In the genomic region with DNA sequence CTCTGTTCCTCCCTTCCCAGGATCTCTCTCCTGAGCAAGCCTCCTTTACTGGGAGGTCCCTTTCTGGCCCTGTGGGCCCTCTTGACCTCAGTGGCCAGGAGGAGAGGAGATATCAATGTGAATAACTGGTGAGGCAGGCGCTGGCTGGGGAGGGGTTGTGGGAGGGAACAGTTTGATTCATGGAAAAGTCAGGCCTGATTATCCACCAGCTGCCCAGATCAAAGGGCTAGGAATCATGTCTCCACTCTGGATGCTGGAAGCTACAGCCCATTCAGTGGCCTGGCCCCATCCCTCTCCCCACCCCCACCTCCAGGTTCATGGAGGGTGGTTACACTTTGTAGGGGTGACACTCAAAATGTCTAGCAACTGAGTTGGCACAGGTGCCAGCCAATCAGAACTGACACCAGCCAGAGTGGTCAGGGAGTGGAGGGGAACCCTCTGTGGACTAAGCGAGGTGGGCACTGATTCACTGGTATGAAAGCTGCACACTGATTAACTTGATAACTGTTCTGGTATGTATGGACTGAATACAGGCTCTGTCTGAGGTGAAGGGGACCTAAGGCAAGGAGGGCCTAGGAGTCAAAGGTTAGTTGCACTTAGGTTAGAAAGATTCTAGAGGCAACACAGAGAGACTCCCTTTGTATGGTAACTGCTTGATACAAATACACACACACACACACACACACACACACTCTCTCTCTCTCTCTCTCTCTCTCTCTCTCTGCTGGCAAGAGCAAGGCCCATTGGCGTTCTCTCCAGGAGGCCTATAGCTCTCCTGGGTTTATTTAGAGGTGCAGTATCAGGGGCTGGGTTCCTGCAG, we compare ENCODE assay signal across 14 cellular contexts. TPM values are rescaled to one million over a fixed set of nuclear protein-coding genes. Genes with fewer than 3 reads are reported as not detected.
DNase-seq lines count a peak whose midpoint lies in the region; ATAC-seq and TF ChIP-seq lines count a peak whose summit lies in the region.
"Had no signal": no experiment of that assay in that cellular context is flagged by ENCODE, and none has a peak within 500 bp of the region (broad histone marks: within the 10 kb centered on the region; RNA-seq: fewer than 3 reads in every experiment).

No MANE protein-coding gene starts in this region.

- TF ChIP-seq CTCF in cardiac muscle cell (IDR thresholded peaks at IDR 0.05; ENCODE audit: low read depth, low read length) (no peak), WERI-Rb-1 (IDR thresholded peaks at IDR 0.05; ENCODE audit: low read depth, low read length) (no peak), nephron (IDR thresholded peaks at IDR 0.05; ENCODE audit: unreplicated experiment in 3 of 3) (no peak)

- H3K36me3 Mint-ChIP-seq in nephron (ENCODE audit: low read depth) = no peaks in the 10 kb centered on the region
- no peaks in the 10 kb centered on the region for H3K36me3 Mint-ChIP-seq in activated T-helper 2 cell treated with anti-CD3 and anti-CD28 coated beads, Interferon-gamma antibody, Interleukin-2, Interleukin-4, amounts not matched to agents 10 μg/mL and 5 μg/mL and 100 μg/mL, durations not matched to agents 14 hours and 24 hours and 36 hours (ENCODE audit: low read depth)

- ATAC-seq in Right ventricle myocardium superior (ENCODE audit: poor library complexity) (no peak), GM19395 (IDR thresholded peaks at IDR 0.05; ENCODE audit: unreplicated experiment) (no peak), GM21723 (IDR thresholded peaks at IDR 0.05; ENCODE audit: unreplicated experiment) (no peak)

- H3K36me3 ChIP-seq in cardiac muscle cell = no peaks in the 10 kb centered on the region
- no peaks in the 10 kb centered on the region for H3K36me3 ChIP-seq in WERI-Rb-1

- H3K27me3 ChIP-seq in cardiac muscle cell (peaks cover 35% of the 10 kb centered on the region), WERI-Rb-1 (ENCODE audit: insufficient read depth, low read depth, severe bottlenecking) (no peaks in the 10 kb centered on the region)

- no peak overlapping the region for H3K4me3 Mint-ChIP-seq in nephron
- no peak overlapping the region for H3K4me3 Mint-ChIP-seq in activated T-helper 2 cell treated with anti-CD3 and anti-CD28 coated beads, Interferon-gamma antibody, Interleukin-2, Interleukin-4, amounts not matched to agents 10 μg/mL and 5 μg/mL and 100 μg/mL, durations not matched to agents 14 hours and 24 hours and 36 hours (ENCODE audit: low read depth)

- H3K27me3 Mint-ChIP-seq in nephron (ENCODE audit: low read depth) = peaks cover 32% of the 10 kb centered on the region
- H3K27me3 Mint-ChIP-seq in activated T-helper 2 cell treated with anti-CD3 and anti-CD28 coated beads, Interferon-gamma antibody, Interleukin-2, Interleukin-4, amounts not matched to agents 10 μg/mL and 5 μg/mL and 100 μg/mL, durations not matched to agents 14 hours and 24 hours and 36 hours (ENCODE audit: low read depth) = peaks cover 44% of the 10 kb centered on the region

- no peaks in the 10 kb centered on the region for H3K9me3 Mint-ChIP-seq in nephron
- no peaks in the 10 kb centered on the region for H3K9me3 Mint-ChIP-seq in activated T-helper 2 cell treated with anti-CD3 and anti-CD28 coated beads, Interferon-gamma antibody, Interleukin-2, Interleukin-4, amounts not matched to agents 10 μg/mL and 5 μg/mL and 100 μg/mL, durations not matched to agents 14 hours and 24 hours and 36 hours

- peaks cover 18% of the 10 kb centered on the region for H3K4me1 ChIP-seq in cardiac muscle cell (ENCODE audit: low read depth)

- H3K4me3 ChIP-seq in cardiac muscle cell (no peak overlapping the region), WERI-Rb-1 (ENCODE audit: low read depth, low read length) (no peak overlapping the region)

- peak overlapping the region; percentile 76 for H3K27ac ChIP-seq in cardiac muscle cell
- H3K27ac ChIP-seq in WERI-Rb-1 = no peak overlapping the region

- H3K4me1 Mint-ChIP-seq in nephron = peaks cover 17% of the 10 kb centered on the region
- H3K4me1 Mint-ChIP-seq in activated T-helper 2 cell treated with anti-CD3 and anti-CD28 coated beads, Interferon-gamma antibody, Interleukin-2, Interleukin-4, amounts not matched to agents 10 μg/mL and 5 μg/mL and 100 μg/mL, durations not matched to agents 14 hours and 24 hours and 36 hours (ENCODE audit: low read depth) = peaks cover 16% of the 10 kb centered on the region

- intact Hi-C loops in Right ventricle myocardium superior (cut with DNase I) = no loop called here
- intact Hi-C loops in activated T-helper 2 cell treated with anti-CD3 and anti-CD28 coated beads, Interferon-gamma antibody, Interleukin-2, Interleukin-4, amounts not matched to agents 10 μg/mL and 5 μg/mL and 100 μg/mL, durations not matched to agents 14 hours and 24 hours and 36 hours (cut with micrococcal nuclease) = no loop called here

- peak overlapping the region in 2 of 3 experiments; percentile 21 to 87 for H3K27ac Mint-ChIP-seq in nephron
- H3K27ac Mint-ChIP-seq in activated T-helper 2 cell treated with anti-CD3 and anti-CD28 coated beads, Interferon-gamma antibody, Interleukin-2, Interleukin-4, amounts not matched to agents 10 μg/mL and 5 μg/mL and 100 μg/mL, durations not matched to agents 14 hours and 24 hours and 36 hours = no peak overlapping the region

- DNase-seq in cardiac muscle cell (ENCODE audit: low read depth in 1 of 2, low spot score in 1 of 2) (peak in 1 of 2 donors; percentile 21), Right ventricle myocardium superior (no peak), WERI-Rb-1 (peak; percentile 36), NCI-H1930 (lab: John Stamatoyannopoulos, UW) (no peak)
- no peak for DNase-seq in activated T-helper 2 cell treated with anti-CD3 and anti-CD28 coated beads, Interferon-gamma antibody, Interleukin-2, Interleukin-4, amounts not matched to agents 10 μg/mL and 5 μg/mL and 100 μg/mL, durations not matched to agents 14 hours and 24 hours and 36 hours (ENCODE audit: low spot score)
- DNase-seq: 8988T, H7, Kasumi-1, NCI-H187 treated with DMSO at 0.1 percent for 48 hours, NCI-H2171, SIG-M5 had no signal

- H3K9me3 ChIP-seq in cardiac muscle cell (ENCODE audit: low read depth) (no peaks in the 10 kb centered on the region), WERI-Rb-1 (ENCODE audit: severe bottlenecking) (no peaks in the 10 kb centered on the region)

RNA-seq across cellular contexts. Expression of gene PRRT4, which starts 4.7 kb away (rescaled TPM):
- total RNA-seq in cardiac muscle cell (17.6 and 26.6 TPM in 2 replicates), Right ventricle myocardium superior (1.2 TPM)
- polyA plus RNA-seq in cardiac muscle cell = 13.2 and 20.7 TPM in 2 replicates
- 0.39 and 0.55 TPM in 2 replicates for total RNA-seq in activated T-helper 2 cell treated with anti-CD3 and anti-CD28 coated beads, Interferon-gamma antibody, Interleukin-2, Interleukin-4, amounts not matched to agents 10 μg/mL and 5 μg/mL and 100 μg/mL, durations not matched to agents 14 hours and 24 hours and 36 hours

RNA-seq across cellular contexts. Expression of gene RBM28, which starts 13.0 kb away (rescaled TPM):
- total RNA-seq in cardiac muscle cell (13.1 and 26.4 TPM in 2 replicates), Right ventricle myocardium superior (30.3 TPM)
- polyA plus RNA-seq in cardiac muscle cell = 23.0 and 33.5 TPM in 2 replicates
- 66.7 and 67.7 TPM in 2 replicates for total RNA-seq in activated T-helper 2 cell treated with anti-CD3 and anti-CD28 coated beads, Interferon-gamma antibody, Interleukin-2, Interleukin-4, amounts not matched to agents 10 μg/mL and 5 μg/mL and 100 μg/mL, durations not matched to agents 14 hours and 24 hours and 36 hours

RNA-seq across cellular contexts. Expression of gene IMPDH1, which starts 53.0 kb away (rescaled TPM):
- total RNA-seq in cardiac muscle cell (23.1 and 24.0 TPM in 2 replicates), Right ventricle myocardium superior (20.0 TPM)
- 20.5 and 27.5 TPM in 2 replicates for polyA plus RNA-seq in cardiac muscle cell
- 108 and 112 TPM in 2 replicates for total RNA-seq in activated T-helper 2 cell treated with anti-CD3 and anti-CD28 coated beads, Interferon-gamma antibody, Interleukin-2, Interleukin-4, amounts not matched to agents 10 μg/mL and 5 μg/mL and 100 μg/mL, durations not matched to agents 14 hours and 24 hours and 36 hours
